Comparison of ENCODE assay signal across 8 cellular contexts in genomic region chrX:153926863-153927685, GRCh38. TPM values are rescaled to one million over a fixed set of nuclear protein-coding genes. Genes with fewer than 3 reads are reported as not detected.
DNase-seq lines count a peak whose midpoint lies in the region; ATAC-seq and TF ChIP-seq lines count a peak whose summit lies in the region.

No MANE protein-coding gene starts in this region.

- H3K27ac Mint-ChIP-seq in activated CD4-positive, alpha-beta T cell treated with anti-CD3 and anti-CD28 coated beads for 36 hours = peak overlapping the region; percentile 97

- POLR2A ChIA-PET in activated CD4-positive, alpha-beta T cell treated with anti-CD3 and anti-CD28 coated beads for 36 hours (lab: Charles Lee) = interaction anchor here (0.6 to 0.9 kb wide), 2 partner anchors 8 to 20 kb away, joined by 3 to 5 read pairs; partner anchors contain the start of gene NAA10

- TF ChIP-seq CTCF in GM12875 (IDR thresholded peaks at IDR 0.05; ENCODE audit: borderline replicate concordance, insufficient read depth, low read depth, low read length) (no peak), dorsolateral prefrontal cortex (IDR thresholded peaks at IDR 0.05 in 54 of 56, conservative IDR thresholded peaks at IDR 0.05 in 2 of 56; ENCODE audit: low read depth in 1 of 56, partially characterized antibody in 56 of 56) (no peak)

- H3K27ac ChIP-seq in dorsolateral prefrontal cortex = peak overlapping the region; percentile 55 to 98 (median 94)

- ATAC-seq in HG02763 (IDR thresholded peaks at IDR 0.05; ENCODE audit: unreplicated experiment) = peak; percentile 34
- peak; percentile 43 for ATAC-seq in activated CD4-positive, alpha-beta T cell treated with anti-CD3 and anti-CD28 coated beads for 36 hours

- H3K4me1 ChIP-seq in mononuclear cell (ENCODE audit: insufficient read depth, low read length) = peaks cover 46% of the 10 kb centered on the region

- intact Hi-C loops in activated CD4-positive, alpha-beta T cell treated with anti-CD3 and anti-CD28 coated beads for 36 hours (cut with DNase I, micrococcal nuclease) = loop anchor here (1.0 to 10.0 kb wide), 4 partner anchors 90 to 448 kb away; partner anchors contain the start of genes EMD (in 1 of the 2), FLNA (in 1 of the 2), IDH3G (in 1 of the 2) and IRAK1 (in 1 of the 2)
- intact Hi-C loops in dorsolateral prefrontal cortex (cut with DNase I) = loop anchor here (5.0 kb wide), 2 partner anchors 130 to 165 kb away; partner anchors contain the start of gene PLXNB3 (in 1 of the 2)

- H3K27me3 Mint-ChIP-seq in activated CD4-positive, alpha-beta T cell treated with anti-CD3 and anti-CD28 coated beads for 36 hours = no peaks in the 10 kb centered on the region

- peaks cover 21% of the 10 kb centered on the region for H3K36me3 Mint-ChIP-seq in activated CD4-positive, alpha-beta T cell treated with anti-CD3 and anti-CD28 coated beads for 36 hours (ENCODE audit: low read depth)

- H3K9me3 ChIP-seq in mononuclear cell (ENCODE audit: low read depth, low read length) = no peaks in the 10 kb centered on the region

- peaks cover 0 to 81% (median 10%) of the 10 kb centered on the region in 45 donors for H3K27me3 ChIP-seq in dorsolateral prefrontal cortex
- H3K27me3 ChIP-seq in mononuclear cell (ENCODE audit: insufficient read depth, low read length) = no peaks in the 10 kb centered on the region

- peaks cover 35% of the 10 kb centered on the region for H3K4me1 Mint-ChIP-seq in activated CD4-positive, alpha-beta T cell treated with anti-CD3 and anti-CD28 coated beads for 36 hours

- peak; percentile 12 for DNase-seq in NCI-H2196 (lab: John Stamatoyannopoulos, UW; ENCODE audit: unreplicated experiment)
- DNase-seq in activated CD4-positive, alpha-beta T cell treated with anti-CD3 and anti-CD28 coated beads for 36 hours = peak; percentile 84
- DNase-seq in dorsolateral prefrontal cortex = no peak
- DNase-seq in stimulated activated CD8-positive, alpha-beta memory T cell treated with anti-CD3 and anti-CD28 coated beads, Interleukin-7, amount 100 ng/mL, for 48 hours (ENCODE audit: extremely low read depth in 1 of 2, low read depth in 1 of 2) = peak; percentile 53 to 70
- DNase-seq in pons (ENCODE audit: low spot score) = no peak

- CTCF ChIA-PET in activated CD4-positive, alpha-beta T cell treated with anti-CD3 and anti-CD28 coated beads for 36 hours (lab: Charles Lee) = interaction anchor here (0.6 to 1.5 kb wide), 5 partner anchors 20 to 587 kb away, joined by 3 to 6 read pairs (median 3); no protein-coding TSS in a partner anchor

- peak overlapping the region; percentile 91 for H3K4me3 Mint-ChIP-seq in activated CD4-positive, alpha-beta T cell treated with anti-CD3 and anti-CD28 coated beads for 36 hours

- H3K4me3 ChIP-seq in GM12875 (ENCODE audit: low read depth, low read length) (peak overlapping the region; percentile 84), dorsolateral prefrontal cortex (peak overlapping the region; percentile 40 to 76 (median 64)), mononuclear cell (ENCODE audit: low read length) (peak overlapping the region; percentile 67)

- H3K9me3 Mint-ChIP-seq in activated CD4-positive, alpha-beta T cell treated with anti-CD3 and anti-CD28 coated beads for 36 hours (ENCODE audit: low read depth) = no peaks in the 10 kb centered on the region

RNA-seq across cellular contexts. Expression of gene ARHGAP4, which starts 1.0 kb away (rescaled TPM):
- 100 to 1,000 TPM; 130 to 135 TPM for total RNA-seq in activated CD4-positive, alpha-beta T cell treated with anti-CD3 and anti-CD28 coated beads for 36 hours
- total RNA-seq in dorsolateral prefrontal cortex = 10 to 100 TPM in 106 of 120 experiments, 1 to 10 TPM in 14; 6.4 to 31.6 (median 14.8) TPM
- total RNA-seq in mononuclear cell = 199 TPM

RNA-seq across cellular contexts. Expression of gene NAA10, which starts 7.8 kb away (rescaled TPM):
- 100 to 1,000 TPM; 108 to 115 TPM for total RNA-seq in activated CD4-positive, alpha-beta T cell treated with anti-CD3 and anti-CD28 coated beads for 36 hours
- total RNA-seq in dorsolateral prefrontal cortex = 100 to 1,000 TPM in 13 of 120 experiments, 10 to 100 TPM in 107; 57.4 to 119 (median 83.8) TPM
- total RNA-seq in mononuclear cell = 22.0 TPM

RNA-seq across cellular contexts. Expression of gene RENBP, which starts 17.4 kb away (rescaled TPM):
- total RNA-seq in activated CD4-positive, alpha-beta T cell treated with anti-CD3 and anti-CD28 coated beads for 36 hours = 1 to 10 TPM; 6.0 to 8.1 TPM
- total RNA-seq in dorsolateral prefrontal cortex = 10 to 100 TPM in 115 of 120 experiments, 1 to 10 TPM in 5; 8.2 to 34.2 (median 16.9) TPM
- 11.1 TPM for total RNA-seq in mononuclear cell

RNA-seq across cellular contexts. Expression of gene AVPR2, which starts 22.6 kb away (rescaled TPM):
- total RNA-seq in activated CD4-positive, alpha-beta T cell treated with anti-CD3 and anti-CD28 coated beads for 36 hours = not detected
- total RNA-seq in dorsolateral prefrontal cortex = under 1 TPM in 2 of 120 experiments, not detected in 118; 0.41 to 0.66 TPM
- total RNA-seq in mononuclear cell = not detected

RNA-seq across cellular contexts. Expression of gene L1CAM, which starts 41.1 kb away (rescaled TPM):
- total RNA-seq in activated CD4-positive, alpha-beta T cell treated with anti-CD3 and anti-CD28 coated beads for 36 hours = under 1 TPM; 0.47 to 0.57 TPM
- total RNA-seq in dorsolateral prefrontal cortex (100 to 1,000 TPM in 118 of 120 experiments, 10 to 100 TPM in 2; 45.6 to 277 (median 185) TPM), mononuclear cell (0.52 TPM)

Comparison
In these comparisons a context has a peak if more than half of its experiments do, and no peak if none do; other contexts are left out.
1. DNase-seq: peak in NCI-H2196 (single experiment), activated CD4-positive, alpha-beta T cell treated with anti-CD3 and anti-CD28 coated beads for 36 hours (single experiment) and stimulated activated CD8-positive, alpha-beta memory T cell treated with anti-CD3 and anti-CD28 coated beads, Interleukin-7, amount 100 ng/mL, for 48 hours (2 of 2); none in dorsolateral prefrontal cortex (0 of 10) and pons (single experiment).
2. Peak in every context shown above with its lines, with median percentiles within 50 percentile points of each other: H3K4me3 ChIP-seq.